In genomic region chr3:177358085-177358967, GRCh38 we compare ENCODE assay signal across 8 cellular contexts.
DNase-seq lines count a peak whose midpoint lies in the region; ATAC-seq lines count a peak whose summit lies in the region.

No MANE protein-coding gene starts in this region.

- peak; percentile 56 for DNase-seq in NCI-H1092 treated with DMSO at 0.1 percent for 48 hours (lab: John Stamatoyannopoulos, UW)
- DNase-seq in NCI-H1092 (lab: John Stamatoyannopoulos, UW) = no peak
- DNase-seq in NCI-H460 (ENCODE audit: extremely low read depth, low read depth) = peak; percentile 92
- peak; percentile 36 for DNase-seq in activated CD4-positive, alpha-beta T cell treated with anti-CD3 and anti-CD28 coated beads, Interleukin-2, amount 50 U/mL, for 1 hour
- DNase-seq in effector CD4-positive, alpha-beta T cell = peak; percentile 23
- DNase-seq in memory B cell (ENCODE audit: low spot score in 2 of 2) = no peak
- peak; percentile 44 to 64 for DNase-seq in stimulated activated CD8-positive, alpha-beta memory T cell treated with anti-CD3 and anti-CD28 coated beads, Interleukin-7, amount 100 ng/mL, for 4 hours (ENCODE audit: low read depth in 2 of 2)

- H3K27ac Mint-ChIP-seq in memory B cell = peak overlapping the region; percentile 83

- peak; percentile 56 for ATAC-seq in HG02885 (IDR thresholded peaks at IDR 0.05; ENCODE audit: poor library complexity, unreplicated experiment)
- ATAC-seq in memory B cell (ENCODE audit: low read depth) = no peak

- H3K4me1 Mint-ChIP-seq in memory B cell = peaks cover 33% of the 10 kb centered on the region

- H3K9me3 Mint-ChIP-seq in memory B cell = no peaks in the 10 kb centered on the region

- H3K36me3 Mint-ChIP-seq in memory B cell = no peaks in the 10 kb centered on the region

- no peaks in the 10 kb centered on the region for H3K27me3 Mint-ChIP-seq in memory B cell

- H3K4me3 Mint-ChIP-seq in memory B cell = peak overlapping the region; percentile 89

Comparison
In these comparisons a context has a peak if more than half of its experiments do, and no peak if none do; other contexts are left out.
1. DNase-seq: peak in NCI-H1092 treated with DMSO at 0.1 percent for 48 hours (single experiment), NCI-H460 (single experiment), activated CD4-positive, alpha-beta T cell treated with anti-CD3 and anti-CD28 coated beads, Interleukin-2, amount 50 U/mL, for 1 hour (single experiment), effector CD4-positive, alpha-beta T cell (single experiment) and stimulated activated CD8-positive, alpha-beta memory T cell treated with anti-CD3 and anti-CD28 coated beads, Interleukin-7, amount 100 ng/mL, for 4 hours (2 of 2); none in NCI-H1092 (single experiment) and memory B cell (0 of 2).